Comparison of ENCODE assay signal across 1 cellular context in genomic region chr6:52285174-52286068, GRCh38.
TF ChIP-seq lines count a peak whose summit lies in the region.

No MANE protein-coding gene starts in this region.

TF ChIP-seq in K562, 482 proteins besides CTCF, POLR2A, EP300 and RAD21 (continued from another document and continues in another):
- TF ChIP-seq HES1 (IDR thresholded peaks at IDR 0.05; ENCODE audit: low read depth) = no peak
- no peak for TF ChIP-seq ZNF431 (CRISPR knock-in tag; IDR thresholded peaks at IDR 0.05)
- peak in 1 of 2 experiments; percentile 29; a peak in 1 of 4 replicates for TF ChIP-seq FOXK2 (conservative IDR thresholded peaks at IDR 0.05 in 1 of 2, IDR thresholded peaks at IDR 0.05 in 1 of 2; ENCODE audit: low read depth in 2 of 2)
- no peak for TF ChIP-seq TEAD2 (tag; IDR thresholded peaks at IDR 0.05)
- TF ChIP-seq CBFA2T2 (conservative IDR thresholded peaks at IDR 0.05) = no peak
- no peak for TF ChIP-seq ZNF696 (CRISPR knock-in tag; conservative IDR thresholded peaks at IDR 0.05)
- no peak for TF ChIP-seq CBFA2T3 (IDR thresholded peaks at IDR 0.05)
- TF ChIP-seq SIX5 (IDR thresholded peaks at IDR 0.05; ENCODE audit: borderline replicate concordance in 1 of 2, insufficient read depth in 1 of 2, low read depth in 1 of 2, low read length in 2 of 2) = no peak
- TF ChIP-seq JUNB (CRISPR knock-in tag; conservative IDR thresholded peaks at IDR 0.05) = no peak
- TF ChIP-seq ZHX1 (conservative IDR thresholded peaks at IDR 0.05; ENCODE audit: low read length) = no peak
- no peak for TF ChIP-seq RHOXF2B (CRISPR knock-in tag; conservative IDR thresholded peaks at IDR 0.05)
- TF ChIP-seq ZNF551 (CRISPR knock-in tag; IDR thresholded peaks at IDR 0.05) = no peak
- TF ChIP-seq TCFL5 (CRISPR knock-in tag; conservative IDR thresholded peaks at IDR 0.05) = no peak
- TF ChIP-seq DACH1 (IDR thresholded peaks at IDR 0.05; ENCODE audit: partially characterized antibody) = no peak
- TF ChIP-seq ATF6 (CRISPR knock-in tag; IDR thresholded peaks at IDR 0.05) = no peak
- TF ChIP-seq SRSF3 (IDR thresholded peaks at IDR 0.05; ENCODE audit: insufficient read depth, low read length) = no peak
- TF ChIP-seq ZNF184 (CRISPR knock-in tag; IDR thresholded peaks at IDR 0.05) = no peak
- TF ChIP-seq ZBED1 (IDR thresholded peaks at IDR 0.05) = no peak
- no peak for TF ChIP-seq ZNF444 (CRISPR knock-in tag; IDR thresholded peaks at IDR 0.05)
- no peak for TF ChIP-seq PHF8 (IDR thresholded peaks at IDR 0.05; ENCODE audit: borderline replicate concordance, low read length)
- TF ChIP-seq ETV1 (tag; conservative IDR thresholded peaks at IDR 0.05; ENCODE audit: low read depth) = no peak
- no peak for TF ChIP-seq SAP30 (IDR thresholded peaks at IDR 0.05; ENCODE audit: borderline replicate concordance, insufficient read depth, low read depth, low read length, poor library complexity, severe bottlenecking)
- no peak for TF ChIP-seq ZC3H11A (IDR thresholded peaks at IDR 0.05; ENCODE audit: low read depth, low read length)
- TF ChIP-seq CBX1 (IDR thresholded peaks at IDR 0.05; ENCODE audit: low read depth) = no peak
- TF ChIP-seq KDM2B (CRISPR knock-in tag; IDR thresholded peaks at IDR 0.05) = no peak
- TF ChIP-seq ATF2 (CRISPR knock-in tag; IDR thresholded peaks at IDR 0.05) = no peak
- peak in 1 of 2 experiments; percentile 84; a peak in 1 of 4 replicates for TF ChIP-seq ARNT (IDR thresholded peaks at IDR 0.05)
- peak; percentile 37 for TF ChIP-seq LEF1 (IDR thresholded peaks at IDR 0.05)
- no peak for TF ChIP-seq GTF3C2 (IDR thresholded peaks at IDR 0.05; ENCODE audit: borderline replicate concordance, extremely low read depth, insufficient read length)
- TF ChIP-seq TAF7 (tag; IDR thresholded peaks at IDR 0.05) = 0 out of 2 replicates have a peak, but pooled peaks have one; percentile 21
- no peak for TF ChIP-seq ZFP91 (CRISPR knock-in tag; IDR thresholded peaks at IDR 0.05)
- no peak for TF ChIP-seq CBX2 (IDR thresholded peaks at IDR 0.05; ENCODE audit: insufficient read depth, low read length, poor library complexity, severe bottlenecking)
- no peak for TF ChIP-seq FOXP4 (CRISPR knock-in tag; IDR thresholded peaks at IDR 0.05; ENCODE audit: borderline replicate concordance)
- no peak for TF ChIP-seq THAP12 (CRISPR knock-in tag; IDR thresholded peaks at IDR 0.05)
- no peak for TF ChIP-seq ATF7 (IDR thresholded peaks at IDR 0.05)
- no peak for TF ChIP-seq HINFP (tag; conservative IDR thresholded peaks at IDR 0.05; ENCODE audit: low read depth)
- TF ChIP-seq CREB1 (IDR thresholded peaks at IDR 0.05) = no peak
- TF ChIP-seq CREB1 (CRISPR knock-in tag; IDR thresholded peaks at IDR 0.05) = no peak
- TF ChIP-seq ZFP36 (IDR thresholded peaks at IDR 0.05; ENCODE audit: low read depth, low read length, partially characterized antibody) = no peak
- no peak for TF ChIP-seq PCBP2 (IDR thresholded peaks at IDR 0.05; ENCODE audit: low read depth, low read length, poor library complexity, severe bottlenecking)
- TF ChIP-seq POLR2AphosphoS2 (IDR thresholded peaks at IDR 0.05; ENCODE audit: low read length) = no peak
- no peak for TF ChIP-seq KLF10 (CRISPR knock-in tag; IDR thresholded peaks at IDR 0.05)
- TF ChIP-seq HMG20A (CRISPR knock-in tag; conservative IDR thresholded peaks at IDR 0.05) = no peak
- no peak for TF ChIP-seq NR2F6 (CRISPR knock-in tag; IDR thresholded peaks at IDR 0.05)
- TF ChIP-seq E2F8 (IDR thresholded peaks at IDR 0.05; ENCODE audit: low read depth, partially characterized antibody) = no peak
- no peak for TF ChIP-seq NELFE (IDR thresholded peaks at IDR 0.05; ENCODE audit: insufficient read depth, insufficient read length)
